Comparison of ENCODE assay signal across 14 cellular contexts in the genomic region with DNA sequence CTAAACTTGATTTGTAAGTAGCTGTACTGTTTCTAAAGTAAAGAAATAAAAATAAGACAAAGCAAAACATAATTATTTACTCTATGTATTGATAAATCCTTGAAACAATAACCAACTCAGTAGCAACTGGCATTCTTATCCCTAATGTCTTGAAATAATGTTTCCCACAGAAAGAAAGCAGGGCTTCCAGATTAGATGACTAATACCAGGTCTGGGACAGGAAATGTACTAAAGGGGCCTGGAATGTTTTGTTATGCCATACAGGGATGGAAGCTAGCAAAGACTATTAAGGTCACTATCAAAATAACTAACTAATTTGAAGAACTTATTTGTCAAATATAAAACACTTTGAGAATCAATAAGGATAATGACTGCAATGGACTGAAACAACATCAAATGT.
DNase-seq lines count a peak whose midpoint lies in the region; ATAC-seq and TF ChIP-seq lines count a peak whose summit lies in the region.
"Had no signal": no experiment of that assay in that cellular context is flagged by ENCODE, and none has a peak within 500 bp of the region (broad histone marks: within the 10 kb centered on the region; RNA-seq: fewer than 3 reads in every experiment).

No MANE protein-coding gene starts in this region.

- H3F3A ChIP-seq in GM23248 (ENCODE audit: insufficient read depth) = peaks cover 25% of the 10 kb centered on the region
- H3F3A ChIP-seq in smooth muscle cell (ENCODE audit: low read depth) = no peaks in the 10 kb centered on the region

- peak overlapping the region; percentile 69 for H3K27ac ChIP-seq in GM23248
- H3K27ac ChIP-seq in smooth muscle cell (ENCODE audit: low read depth) = peak overlapping the region; percentile 67
- H3K27ac ChIP-seq: gastrocnemius medialis, neutrophil had no signal

- H3K4me1 ChIP-seq in GM23248 (ENCODE audit: insufficient read depth) (peaks cover 23% of the 10 kb centered on the region), adipocyte (ENCODE audit: control insufficient read depth, insufficient read depth, low read length) (peaks cover 10% of the 10 kb centered on the region), smooth muscle cell (ENCODE audit: low read depth) (peaks cover 5% of the 10 kb centered on the region)
- H3K4me1 ChIP-seq: gastrocnemius medialis had no signal

- no peak for ATAC-seq in Right ventricle myocardium superior (ENCODE audit: poor library complexity)
- ATAC-seq: gastrocnemius medialis, left lobe of liver had no signal

- H2AFZ ChIP-seq in GM23248 (no peak overlapping the region), smooth muscle cell (ENCODE audit: low read depth) (no peak overlapping the region)

- H3K9ac ChIP-seq in GM23248 (peak overlapping the region; percentile 37), adipocyte (ENCODE audit: low read length) (no peak overlapping the region), smooth muscle cell (ENCODE audit: low read depth) (no peak overlapping the region)

- H3K9me2 ChIP-seq in GM23248 (ENCODE audit: insufficient read depth) = no peaks in the 10 kb centered on the region; the same call in 1 of the 2 replicates

- H3K4me3 ChIP-seq in GM23248 (peak overlapping the region; percentile 37), adipocyte (ENCODE audit: low read length) (no peak overlapping the region), smooth muscle cell (no peak overlapping the region)
- H3K4me3 ChIP-seq: gastrocnemius medialis had no signal

- no peaks in the 10 kb centered on the region for H3K36me3 ChIP-seq in GM23248 (ENCODE audit: low read depth)
- no peaks in the 10 kb centered on the region for H3K36me3 ChIP-seq in adipocyte (ENCODE audit: control insufficient read depth, insufficient read depth, low read length, severe bottlenecking)
- H3K36me3 ChIP-seq in smooth muscle cell (ENCODE audit: low read depth) = no peaks in the 10 kb centered on the region
- H3K36me3 ChIP-seq: gastrocnemius medialis, neutrophil had no signal

- no peaks in the 10 kb centered on the region; the same call in 1 of the 2 replicates for H3K79me2 ChIP-seq in GM23248 (ENCODE audit: insufficient read depth)
- peaks cover 5% of the 10 kb centered on the region for H3K79me2 ChIP-seq in smooth muscle cell (ENCODE audit: low read depth)

- intact Hi-C loops in Right ventricle myocardium superior (cut with DNase I) = no loop called here

- H3K27me3 ChIP-seq in GM23248 (replicated peaks; ENCODE audit: insufficient read depth) = no peaks in the 10 kb centered on the region
- no peaks in the 10 kb centered on the region for H3K27me3 ChIP-seq in adipocyte (replicated peaks; ENCODE audit: control insufficient read depth, insufficient read depth, low read length)
- H3K27me3 ChIP-seq in smooth muscle cell (ENCODE audit: low read depth) = no peaks in the 10 kb centered on the region
- H3K27me3 ChIP-seq: gastrocnemius medialis, neutrophil had no signal

- no peaks in the 10 kb centered on the region for H3K9me3 ChIP-seq in GM23248 (ENCODE audit: low read depth)
- H3K9me3 ChIP-seq in adipocyte (ENCODE audit: control insufficient read depth, low read length) = no peaks in the 10 kb centered on the region
- H3K9me3 ChIP-seq in smooth muscle cell (replicated peaks; ENCODE audit: low read depth) = no peaks in the 10 kb centered on the region
- H3K9me3 ChIP-seq: gastrocnemius medialis, neutrophil had no signal

- no peak for TF ChIP-seq CTCF in smooth muscle cell (IDR thresholded peaks at IDR 0.05; ENCODE audit: borderline replicate concordance, insufficient read depth, poor library complexity, severe bottlenecking)

- in situ Hi-C loops in GM23248 (cut with MboI) = no loop called here

- H4K20me1 ChIP-seq in GM23248 (ENCODE audit: insufficient read depth) (no peaks in the 10 kb centered on the region), smooth muscle cell (ENCODE audit: low read depth) (no peaks in the 10 kb centered on the region)

- H3K4me2 ChIP-seq in GM23248 (ENCODE audit: unreplicated experiment) = peak overlapping the region; percentile 64
- H3K4me2 ChIP-seq in smooth muscle cell = peak overlapping the region; percentile 62

- DNase-seq in GM23248 (peak; percentile 88), adipocyte (ENCODE audit: low read depth) (peak; percentile 77), fibroblast of peridontal ligament (ENCODE audit: extremely low read depth) (peak; percentile 71), smooth muscle cell (lab: John Stamatoyannopoulos, UW; ENCODE audit: unreplicated experiment) (no peak), DMS53 (lab: John Stamatoyannopoulos, UW) (no peak), Right ventricle myocardium superior (no peak), DMS 273 treated with DMSO at 0.1 percent for 48 hours (lab: John Stamatoyannopoulos, UW) (no peak), occipital lobe (lab: John Stamatoyannopoulos, UW) (no peak)
- DNase-seq: anterior cingulate cortex; gastrocnemius medialis; NCI-H345; stimulated activated naive CD4-positive, alpha-beta T cell had no signal

Comparison
In these comparisons a context has a peak if more than half of its experiments do, and no peak if none do; other contexts are left out.
1. DNase-seq: peak in GM23248 (single experiment), adipocyte (single experiment) and fibroblast of peridontal ligament (single experiment); none in smooth muscle cell (single experiment), DMS53 (single experiment), Right ventricle myocardium superior (single experiment), DMS 273 treated with DMSO at 0.1 percent for 48 hours (single experiment) and occipital lobe (single experiment).